In genomic region chr17:36856169-36856568, GRCh38 we compare ENCODE assay signal across 20 cellular contexts.
A peak's percentile ranks its signal among the peaks of the same experiment; 100 is the strongest.
DNase-seq lines count a peak whose midpoint lies in the region; ATAC-seq, FAIRE-seq and TF ChIP-seq lines count a peak whose summit lies in the region.
"Had no signal": no experiment of that assay in that cellular context is flagged by ENCODE, and none has a peak within 500 bp of the region (broad histone marks: within the 10 kb centered on the region; RNA-seq: fewer than 3 reads in every experiment).

No MANE protein-coding gene starts in this region.

- CTCF ChIA-PET in PC-3 (lab: Charles Lee) (no interaction called here), H1 (lab: Charles Lee; ENCODE audit: partially characterized antibody) (interaction anchor here (0.6 to 1.2 kb wide), 3 partner anchors 51 to 150 kb away, joined by 3 to 4 read pairs (median 4); no protein-coding TSS in a partner anchor)

- POLR2A ChIA-PET in PC-3 (lab: Charles Lee; ENCODE audit: unreplicated experiment), result no interaction called here
- POLR2A ChIA-PET in H1 (lab: Charles Lee; ENCODE audit: partially characterized antibody), result no interaction called here

- H3K27me3 ChIP-seq in PC-3 (ENCODE audit: low read length), result no peaks in the 10 kb centered on the region
- H3K27me3 ChIP-seq in H1 (replicated peaks in 1 of 4; ENCODE audit: control insufficient read depth in 3 of 4, extremely low read depth in 1 of 4, insufficient read depth in 3 of 4, low read length in 3 of 4), result no peaks in the 10 kb centered on the region
- H3K27me3 ChIP-seq in pancreas, result no peaks in the 10 kb centered on the region
- no peaks in the 10 kb centered on the region for H3K27me3 ChIP-seq in brain microvascular endothelial cell (replicated peaks)

- TF ChIP-seq POLR2A in H1 (IDR thresholded peaks at IDR 0.05; ENCODE audit: control extremely low read depth in 1 of 2, low read depth in 2 of 2, low read length in 2 of 2), result no peak

- 0 out of 2 replicates have a peak overlapping the region, but pooled peaks have one; percentile 61 for H2BK20ac ChIP-seq in H1 (ENCODE audit: low read length)

- H4K20me1 ChIP-seq in PC-3 (ENCODE audit: low read length) (no peaks in the 10 kb centered on the region), H1 (replicated peaks in 1 of 2; ENCODE audit: control insufficient read depth in 1 of 2, insufficient read depth in 2 of 2, low read length in 2 of 2) (no peaks in the 10 kb centered on the region)

- H3K36me3 ChIP-seq in PC-3 (ENCODE audit: low read depth, low read length), result no peaks in the 10 kb centered on the region
- no peaks in the 10 kb centered on the region for H3K36me3 ChIP-seq in H1 (ENCODE audit: control insufficient read depth in 2 of 4, insufficient read depth in 4 of 4, low read length in 3 of 4)
- no peaks in the 10 kb centered on the region for H3K36me3 ChIP-seq in pancreas
- H3K36me3 ChIP-seq in brain microvascular endothelial cell (replicated peaks), result no peaks in the 10 kb centered on the region

- H4K5ac ChIP-seq in H1 (ENCODE audit: insufficient read length, low read depth, low read length), result no peak overlapping the region

- no peak overlapping the region for H2BK12ac ChIP-seq in H1 (ENCODE audit: low read depth, low read length)

- H3K4me1 ChIP-seq in PC-3 (ENCODE audit: insufficient read depth, low read length) (0 out of 2 replicates have a peak, but pooled peaks cover 6% of the 10 kb centered on the region), H1 (replicated peaks in 1 of 4; ENCODE audit: control insufficient read depth in 3 of 4, insufficient read depth in 4 of 4, low read length in 3 of 4) (peaks cover 0 to 6% (median 2%) of the 10 kb centered on the region in 4 experiments; a peak in 4 of 7 replicates), pancreas (no peaks in the 10 kb centered on the region)
- H3K4me1 ChIP-seq: Caco-2 had no signal

- no TSS peak for BruUV-seq in PC-3 (replicated peaks; lab: Mats Ljungman, UMichigan)

- intact Hi-C loops in PC-3 (cut with micrococcal nuclease), result no loop called here
- intact Hi-C loops in pancreas (cut with DNase I), result no loop called here

- in situ Hi-C loops in brain microvascular endothelial cell (cut with HindIII; ENCODE audit: low pct_ligation_motif_present, low sequenced_read_pairs), result no loop called here

- H2BK15ac ChIP-seq in H1 (ENCODE audit: low read length), result no peak overlapping the region

- 86% methylated on average over 5 of the region's 5 CpGs; no CpG with 5 or more reads in 1 of the 2 experiments for WGBS in H1 (ENCODE audit: extremely low coverage in 1 of 2, insufficient coverage in 1 of 2, insufficient read length in 1 of 2, insufficient replicate concordance in 2 of 2, low coverage in 1 of 2, low lambda C conversion rate in 2 of 2, missing lambda C conversion rate in 1 of 2), 2 experiments
- 10 to 14% methylated on average over 5 of the region's 5 CpGs for WGBS in pancreas, 2 donors

- no peak overlapping the region; the same call in 1 of the 2 replicates for H2BK5ac ChIP-seq in H1 (ENCODE audit: low read depth, low read length)

- H3K79me1 ChIP-seq in H1 (ENCODE audit: low read depth, low read length), result no peaks in the 10 kb centered on the region

- H2AFZ ChIP-seq in PC-3 (ENCODE audit: low read length), result no peak overlapping the region
- H2AFZ ChIP-seq in H1 (ENCODE audit: low read length), result no peak overlapping the region
- H2AFZ ChIP-seq: GM23248 had no signal

- H3K27ac ChIP-seq in PC-3 (ENCODE audit: low read length) (no peak overlapping the region), H1 (ENCODE audit: low read depth, low read length) (no peak overlapping the region), pancreas (no peak overlapping the region), brain microvascular endothelial cell (no peak overlapping the region)
- H3K27ac ChIP-seq: C4-2B, GM23248 had no signal

- no peak overlapping the region for H2BK120ac ChIP-seq in H1 (replicated peaks; ENCODE audit: low read depth, low read length)

- H3K4ac ChIP-seq in H1 (replicated peaks; ENCODE audit: insufficient read length, low read depth, low read length), result no peak overlapping the region

- H3K9ac ChIP-seq in PC-3 (ENCODE audit: low read length), result no peak overlapping the region
- no peak overlapping the region for H3K9ac ChIP-seq in H1 (replicated peaks in 1 of 4; ENCODE audit: extremely low read depth in 1 of 4, low read depth in 3 of 4, low read length in 3 of 4)
- H3K9ac ChIP-seq: GM23248 had no signal

- no peak for FAIRE-seq in H1 (lab: Jason Lieb, UNC)
- no peak for FAIRE-seq in pancreas (lab: Jason Lieb, UNC)
- FAIRE-seq: G401.6, GM12891, GM19239 had no signal

- H4K91ac ChIP-seq in H1 (replicated peaks; ENCODE audit: insufficient read length, low read length), result no peak overlapping the region

- H3K23me2 ChIP-seq in H1 (ENCODE audit: low read depth, low read length), result 0 out of 2 replicates have a peak, but pooled peaks cover 1% of the 10 kb centered on the region

- no peak overlapping the region for H3K23ac ChIP-seq in H1 (ENCODE audit: insufficient read length)

- H3K4me2 ChIP-seq in PC-3 (ENCODE audit: low read length) (no peak overlapping the region), H1 (ENCODE audit: insufficient read depth in 1 of 2, low read depth in 2 of 2, low read length in 2 of 2) (no peak overlapping the region)

- H3K18ac ChIP-seq in H1 (ENCODE audit: extremely low read depth, low read length), result no peak overlapping the region

- DNase-seq in NCI-H1694 treated with DMSO at 0.1 percent for 48 hours (lab: John Stamatoyannopoulos, UW) (peak; percentile 47), NCI-H1694 (lab: John Stamatoyannopoulos, UW) (no peak), PC-3 (peak; percentile 26), H1 (ENCODE audit: low read depth in 1 of 2, low spot score in 2 of 2) (no peak), pancreas (peak in 1 of 6 donors; percentile 16), activated gamma-delta T cell (lab: John Stamatoyannopoulos, UW) (no peak), brain microvascular endothelial cell (no peak), NCI-H1105 (lab: John Stamatoyannopoulos, UW) (no peak)
- DNase-seq: Caco-2, DMS79, GM23248, KBM-7, NCI-H1048, NCI-H2029, NCI-H748 treated with DMSO at 0.1 percent for 48 hours, Right ventricle myocardium superior had no signal

- no peak overlapping the region for H3K56ac ChIP-seq in H1 (replicated peaks; ENCODE audit: insufficient read length, low read depth, low read length)

- ATAC-seq in PC-3 (no peak), pancreas (peak in 3 of 4 donors; percentile 58 to 70 (median 63))

- H3K79me2 ChIP-seq in PC-3 (ENCODE audit: low read length), result no peaks in the 10 kb centered on the region
- H3K79me2 ChIP-seq in H1 (ENCODE audit: control insufficient read depth in 1 of 2, insufficient read depth in 2 of 2, low read length in 2 of 2), result no peaks in the 10 kb centered on the region

- no peaks in the 10 kb centered on the region for H3K9me2 ChIP-seq in PC-3 (replicated peaks; ENCODE audit: low read length)

- TF ChIP-seq CTCF in PC-3 (conservative IDR thresholded peaks at IDR 0.05; ENCODE audit: low read depth, low read length) (no peak), H1 (IDR thresholded peaks at IDR 0.05; ENCODE audit: control extremely low read depth in 1 of 3, insufficient read depth in 1 of 3, low read depth in 1 of 3, low read length in 3 of 3) (no peak), pancreas (IDR thresholded peaks at IDR 0.05) (no peak), brain microvascular endothelial cell (IDR thresholded peaks at IDR 0.05; ENCODE audit: low read depth, low read length, missing control alignments) (no peak)

- no peak for TF ChIP-seq EP300 in H1 (IDR thresholded peaks at IDR 0.05; ENCODE audit: borderline replicate concordance in 1 of 2, low read depth in 2 of 2, low read length in 2 of 2)

- no peak overlapping the region for H2AK5ac ChIP-seq in H1 (ENCODE audit: low read depth, low read length)

- TF ChIP-seq RAD21 in H1 (IDR thresholded peaks at IDR 0.05 in 1 of 2, conservative IDR thresholded peaks at IDR 0.05 in 1 of 2; ENCODE audit: low read depth in 2 of 2, low read length in 2 of 2), result no peak

- no peaks in the 10 kb centered on the region for H3F3A ChIP-seq in PC-3 (ENCODE audit: low read length, unreplicated experiment)

- H4K8ac ChIP-seq in H1 (ENCODE audit: extremely low read depth, insufficient read depth, low read length), result no peak overlapping the region

- H3K9me3 ChIP-seq in PC-3 (ENCODE audit: low read length) (no peaks in the 10 kb centered on the region), H1 (ENCODE audit: insufficient read depth in 2 of 2, low read depth in 1 of 2, low read length in 1 of 2) (no peaks in the 10 kb centered on the region; a peak in 1 of 4 replicates), pancreas (no peaks in the 10 kb centered on the region)
- H3K9me3 ChIP-seq: Caco-2 had no signal

- no peak overlapping the region for H3K4me3 ChIP-seq in PC-3 (ENCODE audit: low read length)
- no peak overlapping the region for H3K4me3 ChIP-seq in H1 (ENCODE audit: extremely low read depth in 1 of 4, insufficient read depth in 2 of 4, low read depth in 3 of 4, low read length in 4 of 4)
- H3K4me3 ChIP-seq in pancreas, result no peak overlapping the region
- H3K4me3 ChIP-seq in brain microvascular endothelial cell (ENCODE audit: low read depth, low read length), result no peak overlapping the region
- H3K4me3 ChIP-seq: GM23248 had no signal

- no peak overlapping the region for H3K14ac ChIP-seq in H1 (ENCODE audit: insufficient read length)

TF ChIP-seq in H1, 55 proteins besides CTCF, POLR2A, EP300 and RAD21:
- TF ChIP-seq SP2 (IDR thresholded peaks at IDR 0.05; ENCODE audit: low read length), result no peak
- TF ChIP-seq BCL11A (IDR thresholded peaks at IDR 0.05; ENCODE audit: low read depth in 2 of 2, low read length in 2 of 2), result no peak

Comparison
In these comparisons a context has a peak if more than half of its experiments do, and no peak if none do; other contexts are left out.
1. DNase-seq: peak in NCI-H1694 treated with DMSO at 0.1 percent for 48 hours (single experiment) and PC-3 (single experiment); none in NCI-H1694 (single experiment), H1 (0 of 2), activated gamma-delta T cell (single experiment), brain microvascular endothelial cell (single experiment) and NCI-H1105 (single experiment).